Comparison of ENCODE assay signal across 8 cellular contexts in the genomic region with DNA sequence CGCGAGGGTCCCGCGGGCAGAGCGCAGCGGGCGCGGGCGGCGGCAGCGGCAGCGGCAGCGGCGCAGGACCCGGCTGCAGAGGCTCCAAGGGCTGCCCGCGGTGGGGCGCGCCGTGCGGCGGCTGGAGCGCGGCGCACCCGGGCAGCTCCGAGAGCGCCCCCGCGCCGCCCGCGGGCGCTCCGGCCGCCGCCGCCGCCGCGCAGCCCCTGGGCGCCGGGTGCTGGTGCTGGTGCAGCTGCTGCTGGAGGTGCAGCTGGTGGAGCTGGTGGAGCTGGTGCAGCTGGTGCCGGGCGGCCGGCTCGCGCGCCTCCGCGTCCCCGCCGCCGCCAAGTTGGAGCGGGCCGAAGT. TPM values are rescaled to one million over a fixed set of nuclear protein-coding genes. Genes with fewer than 3 reads are reported as not detected.
DNase-seq lines count a peak whose midpoint lies in the region; ATAC-seq and TF ChIP-seq lines count a peak whose summit lies in the region.

No MANE protein-coding gene starts in this region.

- peak overlapping the region; percentile 95 for H3K4me3 Mint-ChIP-seq in chondrocyte (ENCODE audit: unreplicated experiment)
- H3K4me3 Mint-ChIP-seq in naive B cell, result peak overlapping the region in 4 of 8 donors; percentile 84 to 89 (median 88)

- H3K36me3 Mint-ChIP-seq in chondrocyte (ENCODE audit: low read depth) (peaks cover 5% of the 10 kb centered on the region), naive B cell (no peaks in the 10 kb centered on the region)

- no peaks in the 10 kb centered on the region for H3K9me3 Mint-ChIP-seq in chondrocyte (ENCODE audit: low read depth)
- no peaks in the 10 kb centered on the region for H3K9me3 Mint-ChIP-seq in naive B cell

- H3K4me1 Mint-ChIP-seq in chondrocyte (ENCODE audit: low read depth) (peaks cover 18% of the 10 kb centered on the region), naive B cell (peaks cover 5 to 19% (median 9%) of the 10 kb centered on the region in 3 donors)

- H3K9me3 ChIP-seq in MG63, result no peaks in the 10 kb centered on the region

- no peaks in the 10 kb centered on the region for H3K27me3 Mint-ChIP-seq in chondrocyte (ENCODE audit: low read depth)
- H3K27me3 Mint-ChIP-seq in naive B cell, result peaks cover 18 to 45% (median 32%) of the 10 kb centered on the region in 3 donors

- DNase-seq in MG63 (no peak), chondrocyte (ENCODE audit: low spot score) (no peak), naive B cell (no peak), ureter (ENCODE audit: low spot score) (no peak), NCI-H69 (lab: John Stamatoyannopoulos, UW) (no peak)

- H3K27ac Mint-ChIP-seq in chondrocyte (ENCODE audit: unreplicated experiment) (no peak overlapping the region), naive B cell (no peak overlapping the region)

- ATAC-seq in GM21528 (IDR thresholded peaks at IDR 0.05; ENCODE audit: low FRiP score, unreplicated experiment) (peak; percentile 18), naive B cell (ENCODE audit: low read depth in 2 of 2) (peak; percentile 18 to 19), esophagus mucosa (no peak)

- H3K4me3 ChIP-seq in GM08714 (ENCODE audit: low read length), result peak overlapping the region; percentile 49; the same call in 1 of the 2 replicates
- H3K4me3 ChIP-seq in MG63, result peak overlapping the region; percentile 79

- H3K27me3 ChIP-seq in MG63, result no peaks in the 10 kb centered on the region

- no peak for TF ChIP-seq CTCF in chondrocyte (IDR thresholded peaks at IDR 0.05)

- H3K36me3 ChIP-seq in MG63, result no peaks in the 10 kb centered on the region

RNA-seq across cellular contexts. Expression of gene IER5L, which starts 0.6 kb away (rescaled TPM):
- total RNA-seq in MG63 (2014; rRNA removed; shearing (Covaris generic); ENCODE audit: low replicate concordance), result 15.7 and 21.7 TPM in 2 replicates
- total RNA-seq in chondrocyte, result 37.2 to 56.5 TPM (median 38.6 TPM) in 3 replicates
- polyA plus RNA-seq in naive B cell (ENCODE audit: low read depth in 6 of 6), result under 1 TPM in 2 of 6 donors, not detected in 4; 0.09 TPM
- 16.0 TPM for total RNA-seq in ureter
- total RNA-seq in esophagus mucosa, result 8.1 TPM
